ENCODE assay signal across 19 cellular contexts in genomic region chr5:143730112-143730801, GRCh38.
DNase-seq lines count a peak whose midpoint lies in the region; ATAC-seq and TF ChIP-seq lines count a peak whose summit lies in the region.
"Had no signal": no experiment of that assay in that cellular context is flagged by ENCODE, and none has a peak within 500 bp of the region (broad histone marks: within the 10 kb centered on the region; RNA-seq: fewer than 3 reads in every experiment).

No MANE protein-coding gene starts in this region.

- no peaks in the 10 kb centered on the region for H3K27me3 ChIP-seq in right atrium auricular region
- H3K27me3 ChIP-seq in CD4-positive, alpha-beta T cell (ENCODE audit: control insufficient read depth, insufficient read depth, low read length), result no peaks in the 10 kb centered on the region
- H3K27me3 ChIP-seq: BLaER1 treated with 17β-estradiol and CSF1 and Interleukin-3, amounts not matched to agents 10 nM and 100 nM had no signal

- peaks cover 3% of the 10 kb centered on the region for H3K9me3 Mint-ChIP-seq in CD4-positive, alpha-beta T cell
- H3K9me3 Mint-ChIP-seq: GM23338 had no signal

- intact Hi-C loops in Right ventricle myocardium superior (cut with DNase I) (no loop called here), left cardiac atrium (cut with DNase I) (no loop called here)
- intact Hi-C loops in CD4-positive, alpha-beta T cell (cut with DNase I, micrococcal nuclease), result no loop called here

- TF ChIP-seq CTCF in right atrium auricular region (IDR thresholded peaks at IDR 0.05), result no peak
- TF ChIP-seq CTCF in CD4-positive, alpha-beta T cell (IDR thresholded peaks at IDR 0.05), result no peak

- peaks cover 0 to under 1% of the 10 kb centered on the region in 2 donors for H3K9me3 ChIP-seq in right atrium auricular region
- H3K9me3 ChIP-seq in CD4-positive, alpha-beta T cell (ENCODE audit: control insufficient read depth, low read length), result no peaks in the 10 kb centered on the region

- DNase-seq in Right ventricle myocardium superior (no peak), right atrium auricular region (ENCODE audit: low spot score) (no peak), left cardiac atrium (no peak), left lobe of liver (ENCODE audit: low spot score) (no peak)
- DNase-seq in CD4-positive, alpha-beta T cell, result no peak
- DNase-seq: CD8-positive, alpha-beta memory T cell; COR-L47; DMS 273 treated with DMSO at 0.1 percent for 48 hours; DMS53; DND-41; EL; HCEC 1CT; IMR-90 had no signal

- no peak overlapping the region for H3K4me3 ChIP-seq in right atrium auricular region
- H3K4me3 ChIP-seq: BLaER1 treated with 17β-estradiol and CSF1 and Interleukin-3, amounts not matched to agents 10 nM and 100 nM; GM12878; GM23338 had no signal

- no peaks in the 10 kb centered on the region for H3K36me3 Mint-ChIP-seq in CD4-positive, alpha-beta T cell (ENCODE audit: low read depth)

- CTCF ChIA-PET in CD4-positive, alpha-beta T cell (lab: Charles Lee), result interaction anchor here (2.0 kb wide), 1 partner anchor 9 kb away, joined by 9 read pairs; no protein-coding TSS in a partner anchor

- no peak overlapping the region for H3K4me3 Mint-ChIP-seq in CD4-positive, alpha-beta T cell
- H3K4me3 Mint-ChIP-seq: B cell; CD8-positive, alpha-beta memory T cell; GM23338 had no signal

- POLR2A ChIA-PET in CD4-positive, alpha-beta T cell (lab: Charles Lee), result no interaction called here

- peak overlapping the region in 1 of 2 donors; percentile 32 for H3K27ac ChIP-seq in right atrium auricular region
- no peak overlapping the region for H3K27ac ChIP-seq in CD4-positive, alpha-beta T cell (ENCODE audit: low read depth, low read length)
- H3K27ac ChIP-seq: BLaER1 treated with 17β-estradiol and CSF1 and Interleukin-3, amounts not matched to agents 10 nM and 100 nM; HL-60 had no signal

- no peaks in the 10 kb centered on the region for H3K36me3 ChIP-seq in right atrium auricular region
- H3K36me3 ChIP-seq: BLaER1 treated with 17β-estradiol and CSF1 and Interleukin-3, amounts not matched to agents 10 nM and 100 nM had no signal

- ATAC-seq in Right ventricle myocardium superior (ENCODE audit: poor library complexity) (peak; percentile 70), left cardiac atrium (peak; percentile 44), left lobe of liver (peak; percentile 88), GM18519 (IDR thresholded peaks at IDR 0.05; ENCODE audit: low FRiP score, unreplicated experiment) (no peak)
- no peak for ATAC-seq in CD4-positive, alpha-beta T cell (ENCODE audit: poor library complexity)
- ATAC-seq: GM12878, GM23338 had no signal

- peaks cover 0 to 12% of the 10 kb centered on the region in 2 donors for H3K4me1 ChIP-seq in right atrium auricular region

- H3K4me1 Mint-ChIP-seq in CD4-positive, alpha-beta T cell (ENCODE audit: low read depth), result no peaks in the 10 kb centered on the region
- H3K4me1 Mint-ChIP-seq: B cell; CD8-positive, alpha-beta memory T cell had no signal

- H3K27me3 Mint-ChIP-seq in CD4-positive, alpha-beta T cell, result peaks cover 4% of the 10 kb centered on the region
- H3K27me3 Mint-ChIP-seq: B cell had no signal

- H3K27ac Mint-ChIP-seq in CD4-positive, alpha-beta T cell, result no peak overlapping the region
- H3K27ac Mint-ChIP-seq: B cell; CD8-positive, alpha-beta memory T cell; GM23338 had no signal

Comparison
In these comparisons a context has a peak if more than half of its experiments do, and no peak if none do; other contexts are left out.
1. ATAC-seq: peak in Right ventricle myocardium superior (single experiment), left cardiac atrium (2 of 2) and left lobe of liver (single experiment); none in GM18519 (single experiment) and CD4-positive, alpha-beta T cell (single experiment).